In genomic region chr19:39388657-39389056, GRCh38 we compare ENCODE assay signal across 19 cellular contexts. TPM values are rescaled to one million over a fixed set of nuclear protein-coding genes. Genes with fewer than 3 reads are reported as not detected.
DNase-seq lines count a peak whose midpoint lies in the region; ATAC-seq, FAIRE-seq and TF ChIP-seq lines count a peak whose summit lies in the region.
"Had no signal": no experiment of that assay in that cellular context is flagged by ENCODE, and none has a peak within 500 bp of the region (broad histone marks: within the 10 kb centered on the region; RNA-seq: fewer than 3 reads in every experiment).

No MANE protein-coding gene starts in this region.

- no peaks in the 10 kb centered on the region for H3K9me3 ChIP-seq in CD4-positive, alpha-beta T cell (ENCODE audit: control insufficient read depth, low read length)
- H3K9me3 ChIP-seq in HEK293 (ENCODE audit: control insufficient read depth, insufficient read depth, low read depth, low read length): no peaks in the 10 kb centered on the region
- H3K9me3 ChIP-seq in astrocyte (ENCODE audit: insufficient read depth, low read depth, low read length): no peaks in the 10 kb centered on the region
- H3K9me3 ChIP-seq in SK-N-SH: no peaks in the 10 kb centered on the region
- no peaks in the 10 kb centered on the region for H3K9me3 ChIP-seq in kidney (ENCODE audit: control insufficient read depth in 1 of 2, low read length in 2 of 2)
- H3K9me3 ChIP-seq: adrenal gland, BLaER1, colonic mucosa, gastrocnemius medialis, right atrium auricular region, testis had no signal

- TF ChIP-seq EP300 in SK-N-SH (IDR thresholded peaks at IDR 0.05; ENCODE audit: borderline replicate concordance in 1 of 2, low read depth in 1 of 2, low read length in 1 of 2): no peak

- no peak for TF ChIP-seq RAD21 in SK-N-SH (IDR thresholded peaks at IDR 0.05; ENCODE audit: low read length)

- H3K4me3 Mint-ChIP-seq in CD4-positive, alpha-beta T cell: peak overlapping the region; percentile 62
- H3K4me3 Mint-ChIP-seq in astrocyte (ENCODE audit: unreplicated experiment): peak overlapping the region; percentile 54
- peak overlapping the region; percentile 58 to 67 (median 64) for H3K4me3 Mint-ChIP-seq in nephron

- no peak for DNase-seq in CD4-positive, alpha-beta T cell
- DNase-seq in astrocyte (ENCODE audit: low read depth) (no peak), SK-N-SH (no peak), kidney (no peak), NCI-H187 treated with DMSO at 0.1 percent for 48 hours (lab: John Stamatoyannopoulos, UW) (no peak)
- DNase-seq: adrenal gland, colonic mucosa, DND-41, gastrocnemius medialis, Kasumi-1, NCI-H1694, NCI-H510A, testis had no signal

- peak overlapping the region; percentile 96 for H3K27ac Mint-ChIP-seq in CD4-positive, alpha-beta T cell
- H3K27ac Mint-ChIP-seq in astrocyte (ENCODE audit: unreplicated experiment) (no peak overlapping the region), nephron (peak overlapping the region in 1 of 3 experiments; percentile 3)

- H3K9me3 Mint-ChIP-seq in CD4-positive, alpha-beta T cell: no peaks in the 10 kb centered on the region
- no peaks in the 10 kb centered on the region for H3K9me3 Mint-ChIP-seq in astrocyte (ENCODE audit: unreplicated experiment)
- no peaks in the 10 kb centered on the region for H3K9me3 Mint-ChIP-seq in nephron

- CTCF ChIA-PET in CD4-positive, alpha-beta T cell (lab: Charles Lee): no interaction called here
- CTCF ChIA-PET in HEK293 (lab: Yijun Ruan, JAX): interaction anchor here (0.6 to 1.9 kb wide), 2 partner anchors 9 to 343 kb away, joined by 4 to 8 read pairs; no protein-coding TSS in a partner anchor
- CTCF ChIA-PET in SK-N-SH (lab: Yijun Ruan, JAX): interaction anchor here (4.7 kb wide), 1 partner anchor 25 kb away, joined by 53 read pairs; the partner anchor contains the start of gene PLEKHG2

- peaks cover 82% of the 10 kb centered on the region for H3K36me3 Mint-ChIP-seq in CD4-positive, alpha-beta T cell (ENCODE audit: low read depth)
- peaks cover 12% of the 10 kb centered on the region for H3K36me3 Mint-ChIP-seq in astrocyte (ENCODE audit: low read depth, unreplicated experiment)
- peaks cover 54% of the 10 kb centered on the region for H3K36me3 Mint-ChIP-seq in nephron (ENCODE audit: low read depth)

- peaks cover 15% of the 10 kb centered on the region for H4K20me1 ChIP-seq in astrocyte (ENCODE audit: insufficient read depth, low read length)
- no peaks in the 10 kb centered on the region for H4K20me1 ChIP-seq in SK-N-SH (ENCODE audit: insufficient read depth)

- ATAC-seq in CD4-positive, alpha-beta T cell (ENCODE audit: poor library complexity): no peak
- no peak for ATAC-seq in HG02870 (IDR thresholded peaks at IDR 0.05; ENCODE audit: unreplicated experiment)
- ATAC-seq: gastrocnemius medialis had no signal

- peaks cover 27% of the 10 kb centered on the region for H3K4me1 Mint-ChIP-seq in CD4-positive, alpha-beta T cell (ENCODE audit: low read depth)
- H3K4me1 Mint-ChIP-seq in astrocyte (ENCODE audit: low read depth, unreplicated experiment) (peaks cover 12% of the 10 kb centered on the region), nephron (peaks cover 19% of the 10 kb centered on the region)

- no peak for TF ChIP-seq CTCF in CD4-positive, alpha-beta T cell (IDR thresholded peaks at IDR 0.05)
- no peak for TF ChIP-seq CTCF in HEK293 (tag by site-specific recombination; IDR thresholded peaks at IDR 0.05)
- TF ChIP-seq CTCF in astrocyte (IDR thresholded peaks at IDR 0.05; ENCODE audit: insufficient read depth, low read depth, low read length): no peak
- TF ChIP-seq CTCF in nephron (IDR thresholded peaks at IDR 0.05; ENCODE audit: unreplicated experiment in 3 of 3): no peak
- no peak for TF ChIP-seq CTCF in SK-N-SH (IDR thresholded peaks at IDR 0.05)
- no peak for TF ChIP-seq CTCF in kidney (IDR thresholded peaks at IDR 0.05; ENCODE audit: borderline replicate concordance, extremely low read depth, insufficient read depth)

- no peak overlapping the region for H3K27ac ChIP-seq in CD4-positive, alpha-beta T cell (ENCODE audit: low read depth, low read length)
- H3K27ac ChIP-seq in HEK293 (ENCODE audit: extremely low read depth, low read depth, low read length) (peak overlapping the region; percentile 2; the same call in 1 of the 2 replicates), astrocyte (ENCODE audit: low read depth, low read length) (no peak overlapping the region), SK-N-SH (ENCODE audit: low read depth in 2 of 2, low read length in 1 of 2) (no peak overlapping the region), kidney (ENCODE audit: low read depth in 2 of 2, low read length in 2 of 2) (no peak overlapping the region)
- H3K27ac ChIP-seq: BLaER1, colonic mucosa, right atrium auricular region had no signal

- peaks cover 23% of the 10 kb centered on the region for H3K4me1 ChIP-seq in HEK293 (ENCODE audit: control insufficient read depth, insufficient read depth, low read length)
- peaks cover 16% of the 10 kb centered on the region for H3K4me1 ChIP-seq in astrocyte (ENCODE audit: insufficient read depth, low read length)
- peaks cover 5 to 17% of the 10 kb centered on the region in 2 experiments; a peak in 2 of 4 replicates for H3K4me1 ChIP-seq in SK-N-SH (ENCODE audit: control insufficient read depth in 1 of 2, insufficient read depth in 2 of 2, low read depth in 1 of 2, low read length in 1 of 2)
- H3K4me1 ChIP-seq in kidney (ENCODE audit: control insufficient read depth in 1 of 2, insufficient read depth in 1 of 2, low read depth in 1 of 2, low read length in 2 of 2): peaks cover 8 to 14% of the 10 kb centered on the region in 2 donors

- peaks cover 11% of the 10 kb centered on the region for H3F3A ChIP-seq in SK-N-SH (replicated peaks; ENCODE audit: insufficient read depth)

- H3K9ac ChIP-seq in astrocyte (ENCODE audit: low read length) (no peak overlapping the region), SK-N-SH (no peak overlapping the region), kidney (ENCODE audit: low read length in 2 of 2) (no peak overlapping the region)

- 78% methylated on average over 5 of the region's 5 CpGs for WGBS in SK-N-SH (ENCODE audit: low lambda C conversion rate)

- H3K9me2 ChIP-seq in SK-N-SH: no peaks in the 10 kb centered on the region

- intact Hi-C loops in CD4-positive, alpha-beta T cell (cut with DNase I, micrococcal nuclease): no loop called here
- intact Hi-C loops in kidney (cut with DNase I): no loop called here

- H2AFZ ChIP-seq in astrocyte (ENCODE audit: low read depth, low read length) (no peak overlapping the region), SK-N-SH (ENCODE audit: low read depth) (no peak overlapping the region)

- no peaks in the 10 kb centered on the region for H3K27me3 ChIP-seq in CD4-positive, alpha-beta T cell (ENCODE audit: control insufficient read depth, insufficient read depth, low read length)
- H3K27me3 ChIP-seq in astrocyte (ENCODE audit: insufficient read depth, low read length) (no peaks in the 10 kb centered on the region), SK-N-SH (ENCODE audit: insufficient read depth) (no peaks in the 10 kb centered on the region)
- H3K27me3 ChIP-seq: adrenal gland, BLaER1, colonic mucosa, gastrocnemius medialis, right atrium auricular region, testis had no signal

- no peak for FAIRE-seq in astrocyte (lab: Jason Lieb, UNC)
- no peak for FAIRE-seq in kidney (lab: Jason Lieb, UNC)

- POLR2A ChIA-PET in CD4-positive, alpha-beta T cell (lab: Charles Lee): no interaction called here
- POLR2A ChIA-PET in HEK293 (lab: Yijun Ruan, JAX) (interaction anchor here (1.4 to 5.3 kb wide), 3 partner anchors 12 to 47 kb away, joined by 6 to 175 read pairs (median 16); partner anchors contain the start of genes RPS16 and ZFP36), SK-N-SH (lab: Yijun Ruan, JAX) (no interaction called here)

- H3K4me3 ChIP-seq in HEK293 (ENCODE audit: low read depth, low read length) (no peak overlapping the region), astrocyte (ENCODE audit: insufficient read depth, low read depth, low read length) (no peak overlapping the region), SK-N-SH (ENCODE audit: low read depth in 2 of 2, low read length in 1 of 2) (no peak overlapping the region), kidney (ENCODE audit: low read length in 2 of 2) (no peak overlapping the region)
- H3K4me3 ChIP-seq: adrenal gland, BLaER1, colonic mucosa, gastrocnemius medialis, lung, right atrium auricular region, testis had no signal

- H3K79me2 ChIP-seq in astrocyte (ENCODE audit: insufficient read depth, low read length) (peaks cover 45% of the 10 kb centered on the region), SK-N-SH (ENCODE audit: insufficient read depth) (peaks cover 40% of the 10 kb centered on the region)

- H3K36me3 ChIP-seq in HEK293 (ENCODE audit: control insufficient read depth in 2 of 2, insufficient read depth in 1 of 2, low read length in 2 of 2): peaks cover 66 to 73% of the 10 kb centered on the region in 2 experiments
- peaks cover 26% of the 10 kb centered on the region for H3K36me3 ChIP-seq in astrocyte (ENCODE audit: insufficient read depth, low read length)
- peaks cover 34 to 56% of the 10 kb centered on the region in 2 experiments for H3K36me3 ChIP-seq in SK-N-SH (replicated peaks in 1 of 2; ENCODE audit: control insufficient read depth in 1 of 2, insufficient read depth in 2 of 2, low read length in 1 of 2)
- H3K36me3 ChIP-seq in kidney (ENCODE audit: control insufficient read depth in 1 of 2, insufficient read depth in 2 of 2, low read length in 2 of 2): peaks cover 29 to 36% of the 10 kb centered on the region in 2 donors

- H3K27me3 Mint-ChIP-seq in CD4-positive, alpha-beta T cell: no peaks in the 10 kb centered on the region
- H3K27me3 Mint-ChIP-seq in astrocyte (ENCODE audit: low read depth, unreplicated experiment) (no peaks in the 10 kb centered on the region), nephron (ENCODE audit: low read depth) (no peaks in the 10 kb centered on the region)

- H3K4me2 ChIP-seq in astrocyte (ENCODE audit: low read length) (no peak overlapping the region), SK-N-SH (no peak overlapping the region)

RNA-seq across cellular contexts. Expression of gene PAF1, which starts 2.2 kb away (rescaled TPM):
- total RNA-seq in CD4-positive, alpha-beta T cell: 100 to 1,000 TPM in 1 of 2 experiments, 10 to 100 TPM in 1; 99.6 to 101 TPM
- total RNA-seq in astrocyte (42.0 and 43.2 TPM in 2 replicates), kidney (37.1 TPM)
- polyA plus RNA-seq in SK-N-SH (2012; rRNA removed) (57.6 and 65.3 TPM in 2 replicates), kidney (ENCODE audit: insufficient read depth, low read depth, low replicate concordance) (54.0 TPM)
- 55.9 and 65.2 TPM in 2 replicates for polyA plus RNA-seq in SK-N-SH (2012; cell fraction: cytosol; rRNA removed)
- 76.8 and 79.5 TPM in 2 replicates for polyA plus RNA-seq in SK-N-SH (2012; cell fraction: nucleus; rRNA removed)

RNA-seq across cellular contexts. Expression of gene MED29, which starts 2.5 kb away (rescaled TPM):
- total RNA-seq in CD4-positive, alpha-beta T cell: 10 to 100 TPM; 45.0 to 46.1 TPM
- total RNA-seq in astrocyte (27.0 and 29.9 TPM in 2 replicates), kidney (50.4 TPM)
- polyA plus RNA-seq in SK-N-SH (2012; rRNA removed) (32.0 and 33.1 TPM in 2 replicates), kidney (ENCODE audit: insufficient read depth, low read depth, low replicate concordance) (32.4 TPM)
- polyA plus RNA-seq in SK-N-SH (2012; cell fraction: cytosol; rRNA removed): 23.5 and 29.6 TPM in 2 replicates
- polyA plus RNA-seq in SK-N-SH (2012; cell fraction: nucleus; rRNA removed): 21.0 and 21.9 TPM in 2 replicates

RNA-seq across cellular contexts. Expression of gene ZFP36, which starts 18.0 kb away (rescaled TPM):
- total RNA-seq in CD4-positive, alpha-beta T cell: 1,000 to 10,000 TPM; 1,278 to 1,362 TPM
- 21.6 and 28.0 TPM in 2 replicates for total RNA-seq in astrocyte
- 19.7 and 49.3 TPM in 2 replicates for polyA plus RNA-seq in SK-N-SH (2012; rRNA removed)
- polyA plus RNA-seq in SK-N-SH (2012; cell fraction: cytosol; rRNA removed): 21.0 and 26.5 TPM in 2 replicates
- polyA plus RNA-seq in SK-N-SH (2012; cell fraction: nucleus; rRNA removed): 127 and 135 TPM in 2 replicates
- total RNA-seq in kidney: 132 TPM
- 87.9 TPM for polyA plus RNA-seq in kidney (ENCODE audit: insufficient read depth, low read depth, low replicate concordance)

RNA-seq across cellular contexts. Expression of gene PLEKHG2, which starts 23.8 kb away (rescaled TPM):
- 10 to 100 TPM; 80.6 to 81.4 TPM for total RNA-seq in CD4-positive, alpha-beta T cell
- total RNA-seq in astrocyte (101 and 102 TPM in 2 replicates), kidney (29.7 TPM)
- polyA plus RNA-seq in SK-N-SH (2012; rRNA removed) (13.6 and 13.8 TPM in 2 replicates), kidney (ENCODE audit: insufficient read depth, low read depth, low replicate concordance) (8.5 TPM)
- 2.8 and 4.6 TPM in 2 replicates for polyA plus RNA-seq in SK-N-SH (2012; cell fraction: cytosol; rRNA removed)
- 85.4 and 89.2 TPM in 2 replicates for polyA plus RNA-seq in SK-N-SH (2012; cell fraction: nucleus; rRNA removed)

RNA-seq across cellular contexts. Expression of gene SAMD4B, which starts 46.4 kb away (rescaled TPM):
- 10 to 100 TPM; 65.0 to 66.9 TPM for total RNA-seq in CD4-positive, alpha-beta T cell
- total RNA-seq in astrocyte: 95.0 and 98.6 TPM in 2 replicates
- 62.2 and 83.0 TPM in 2 replicates for polyA plus RNA-seq in SK-N-SH (2012; rRNA removed)
- 34.4 and 54.8 TPM in 2 replicates for polyA plus RNA-seq in SK-N-SH (2012; cell fraction: cytosol; rRNA removed)
- 126 and 148 TPM in 2 replicates for polyA plus RNA-seq in SK-N-SH (2012; cell fraction: nucleus; rRNA removed)
- total RNA-seq in kidney: 100 TPM
- 92.9 TPM for polyA plus RNA-seq in kidney (ENCODE audit: insufficient read depth, low read depth, low replicate concordance)
